In the genomic region with DNA sequence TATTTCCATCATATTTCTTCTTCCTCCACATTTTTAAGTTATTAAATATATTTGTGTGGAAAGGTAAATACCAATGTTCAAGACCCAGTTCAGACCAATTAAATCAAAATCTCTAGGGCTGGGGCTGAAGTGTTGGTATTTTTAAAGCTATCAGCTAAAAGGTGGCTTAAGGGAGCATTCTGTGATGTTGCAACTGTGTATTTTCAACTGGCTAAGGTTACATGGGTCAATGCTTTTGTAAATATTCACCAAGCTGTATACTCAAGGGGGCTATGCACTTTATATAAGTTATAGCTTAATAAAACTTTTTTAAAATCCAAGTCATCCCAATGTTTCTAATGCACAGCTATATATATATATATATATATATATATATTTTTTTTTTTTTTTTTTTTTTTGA, we compare ENCODE assay signal across 20 cellular contexts.
DNase-seq lines count a peak whose midpoint lies in the region; ATAC-seq, FAIRE-seq and TF ChIP-seq lines count a peak whose summit lies in the region.
"Had no signal": no experiment of that assay in that cellular context is flagged by ENCODE, and none has a peak within 500 bp of the region (broad histone marks: within the 10 kb centered on the region; RNA-seq: fewer than 3 reads in every experiment).

No MANE protein-coding gene starts in this region.

- H3K4me3 ChIP-seq in kidney (ENCODE audit: low read length in 2 of 2), result no peak overlapping the region
- H3K4me3 ChIP-seq: BLaER1 treated with 17β-estradiol and CSF1 and Interleukin-3, amounts not matched to agents 10 nM and 100 nM had no signal

- no peak overlapping the region for H3K9ac ChIP-seq in kidney (ENCODE audit: low read length in 2 of 2)
- H3K9ac ChIP-seq: BLaER1 treated with 17β-estradiol and CSF1 and Interleukin-3, amounts not matched to agents 10 nM and 100 nM had no signal

- TF ChIP-seq CTCF in kidney (IDR thresholded peaks at IDR 0.05; ENCODE audit: borderline replicate concordance, extremely low read depth, insufficient read depth), result no peak

- no peak for FAIRE-seq in kidney (lab: Jason Lieb, UNC)
- FAIRE-seq: A204.1, D721Med, G401.6, GM12891, GM19239 had no signal

- peak; percentile 68 for ATAC-seq in left lobe of liver
- ATAC-seq: CD8-positive, alpha-beta T cell had no signal

- no peaks in the 10 kb centered on the region for H3K36me3 ChIP-seq in kidney (ENCODE audit: control insufficient read depth in 1 of 2, insufficient read depth in 2 of 2, low read length in 2 of 2)
- H3K36me3 ChIP-seq: BLaER1 treated with 17β-estradiol and CSF1 and Interleukin-3, amounts not matched to agents 10 nM and 100 nM had no signal

- no peaks in the 10 kb centered on the region for H3K4me1 ChIP-seq in kidney (ENCODE audit: control insufficient read depth in 1 of 2, insufficient read depth in 1 of 2, low read depth in 1 of 2, low read length in 2 of 2)
- H3K4me1 ChIP-seq: BLaER1 treated with 17β-estradiol and CSF1 and Interleukin-3, amounts not matched to agents 10 nM and 100 nM; Caco-2 had no signal

- intact Hi-C loops in kidney (cut with DNase I), result no loop called here

- DNase-seq in HuH-7.5 (ENCODE audit: low spot score) (peak; percentile 4), left lobe of liver (ENCODE audit: low spot score) (no peak), HCEC 1CT (no peak), kidney (no peak), AML-193 (lab: John Stamatoyannopoulos, UW) (no peak)
- DNase-seq: 8988T; ACHN; Caco-2; Calu3; CD4-positive, alpha-beta T cell; CD8-positive, alpha-beta T cell; DMS79 treated with DMSO at 0.1 percent for 48 hours; GF-D8 had no signal

- no peak overlapping the region for H3K27ac ChIP-seq in kidney (ENCODE audit: low read depth in 2 of 2, low read length in 2 of 2)
- H3K27ac ChIP-seq: BLaER1 treated with 17β-estradiol and CSF1 and Interleukin-3, amounts not matched to agents 10 nM and 100 nM; C4-2B had no signal

- no peaks in the 10 kb centered on the region for H3K9me3 ChIP-seq in kidney (ENCODE audit: control insufficient read depth in 1 of 2, low read length in 2 of 2)
- H3K9me3 ChIP-seq: Caco-2 had no signal
